19 cellular contexts compared by ENCODE assay signal in the genomic region with DNA sequence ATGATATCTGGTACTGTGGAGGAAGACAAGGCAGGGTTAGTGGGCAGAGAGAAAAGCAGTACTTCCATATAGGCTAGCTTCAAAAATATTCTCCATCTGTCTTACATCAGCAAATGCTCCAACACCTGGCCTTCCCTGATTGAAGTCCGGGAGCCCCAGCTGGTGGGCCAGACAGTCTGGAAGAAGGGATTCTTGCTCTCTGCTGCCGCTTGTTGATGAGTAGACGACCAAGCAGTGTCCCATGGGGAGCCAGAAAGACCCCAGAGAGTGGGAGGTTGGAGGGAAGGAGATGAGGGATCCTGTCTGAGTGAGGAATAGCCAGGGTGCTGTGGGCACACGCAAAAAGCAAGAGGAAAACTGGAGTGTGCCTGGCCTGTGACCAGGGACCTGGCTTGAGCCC.
"Had no signal": no experiment of that assay in that cellular context is flagged by ENCODE, and none has a peak within 500 bp of the region (broad histone marks: within the 10 kb centered on the region; RNA-seq: fewer than 3 reads in every experiment).

No MANE protein-coding gene starts in this region.

- H3K9me3 Mint-ChIP-seq: stimulated activated effector memory CD8-positive, alpha-beta T cell treated with anti-CD3 and anti-CD28 coated beads, Interleukin-12 subunit alpha, Interleukin-12 subunit beta, amount 100 ng/mL, for 72 hours had no signal

- H3K4me3 Mint-ChIP-seq: activated naive CD8-positive, alpha-beta T cell treated with anti-CD3 and anti-CD28 coated beads, Interleukin-2, amount 10 ng/mL, durations not matched to agents 7 days and 5 days; memory B cell; stimulated activated effector memory CD8-positive, alpha-beta T cell treated with anti-CD3 and anti-CD28 coated beads, Interleukin-12 subunit alpha, Interleukin-12 subunit beta, amount 100 ng/mL, for 72 hours had no signal

- H3K27ac ChIP-seq: brain microvascular endothelial cell, left ventricle myocardium inferior, thoracic aorta had no signal

- H3K9me3 ChIP-seq: left ventricle myocardium inferior, mucosa of descending colon, thoracic aorta had no signal

- H3K4me3 ChIP-seq: left ventricle myocardium inferior, mucosa of descending colon, thoracic aorta had no signal

- H3K4me1 ChIP-seq: left ventricle myocardium inferior had no signal

- DNase-seq: activated CD4-positive, CD25-positive, alpha-beta regulatory T cell treated with anti-CD3 and anti-CD28 coated beads, Interleukin-2, amount 50 U/mL, for 72 hours; activated naive CD4-positive, alpha-beta T cell; activated naive CD8-positive, alpha-beta T cell treated with anti-CD3 and anti-CD28 coated beads, Interleukin-2, amount 10 ng/mL, durations not matched to agents 7 days and 5 days; activated T-cell treated with anti-CD3 and anti-CD28 coated beads for 4 hours; brain microvascular endothelial cell; cortex of kidney; effector CD4-positive, alpha-beta T cell; hypothalamus; kidney; left ventricle myocardium inferior; mucosa of descending colon; naive thymus-derived CD8-positive, alpha-beta T cell; nucleus accumbens; stimulated activated CD4-positive, alpha-beta T cell treated with anti-CD3 and anti-CD28 coated beads, Interleukin-1b, Interleukin-23, amount 100 ng/mL, for 48 hours had no signal

- H3K27ac Mint-ChIP-seq: activated naive CD8-positive, alpha-beta T cell treated with anti-CD3 and anti-CD28 coated beads, Interleukin-2, amount 10 ng/mL, durations not matched to agents 7 days and 5 days; memory B cell; naive thymus-derived CD8-positive, alpha-beta T cell; progenitor cell of endocrine pancreas; stimulated activated effector memory CD8-positive, alpha-beta T cell treated with anti-CD3 and anti-CD28 coated beads, Interleukin-12 subunit alpha, Interleukin-12 subunit beta, amount 100 ng/mL, for 72 hours had no signal

- H3K36me3 Mint-ChIP-seq: stimulated activated effector memory CD8-positive, alpha-beta T cell treated with anti-CD3 and anti-CD28 coated beads, Interleukin-12 subunit alpha, Interleukin-12 subunit beta, amount 100 ng/mL, for 72 hours had no signal

- H3K36me3 ChIP-seq: brain microvascular endothelial cell, left ventricle myocardium inferior, thoracic aorta had no signal

- ATAC-seq: mucosa of descending colon; naive thymus-derived CD8-positive, alpha-beta T cell; sciatic nerve; stimulated activated effector memory CD8-positive, alpha-beta T cell treated with anti-CD3 and anti-CD28 coated beads, Interleukin-12 subunit alpha, Interleukin-12 subunit beta, amount 100 ng/mL, for 72 hours had no signal
